Comparison of ENCODE assay signal across 1 cellular context in genomic region chr1:3536395-3536794, GRCh38.
TF ChIP-seq lines count a peak whose summit lies in the region.

No MANE protein-coding gene starts in this region.

TF ChIP-seq in HepG2, 621 proteins besides CTCF, POLR2A, EP300 and RAD21:
- TF ChIP-seq, protein P1, sequence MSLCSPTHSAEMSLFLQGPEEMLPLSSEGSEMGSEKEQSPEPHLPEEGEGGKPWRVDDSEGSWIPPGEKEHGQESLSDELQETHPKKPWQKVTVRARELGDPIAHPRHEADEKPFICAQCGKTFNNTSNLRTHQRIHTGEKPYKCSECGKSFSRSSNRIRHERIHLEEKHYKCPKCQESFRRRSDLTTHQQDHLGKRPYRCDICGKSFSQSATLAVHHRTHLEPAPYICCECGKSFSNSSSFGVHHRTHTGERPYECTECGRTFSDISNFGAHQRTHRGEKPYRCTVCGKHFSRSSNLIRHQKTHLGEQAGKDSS (CRISPR knock-in tag; IDR thresholded peaks at IDR 0.05; ENCODE audit: borderline replicate concordance, low read depth), result no peak
- peak; percentile 75 for TF ChIP-seq AGO2 (optimal IDR thresholded peaks at IDR 0.05; ENCODE audit: low read depth, low read length)
- TF ChIP-seq IRX3 (CRISPR knock-in tag; IDR thresholded peaks at IDR 0.05; ENCODE audit: borderline replicate concordance, low read depth), result no peak
- peak; percentile 63 for TF ChIP-seq POLR2G (IDR thresholded peaks at IDR 0.05; ENCODE audit: low read depth, low read length)
- peak; percentile 94 for TF ChIP-seq AGO1 (IDR thresholded peaks at IDR 0.05; ENCODE audit: low read depth, low read length, poor library complexity, severe bottlenecking)
- peak; percentile 25 for TF ChIP-seq HNRNPH1 (optimal IDR thresholded peaks at IDR 0.05; ENCODE audit: low read depth, low read length)
- TF ChIP-seq RBM22 (optimal IDR thresholded peaks at IDR 0.05; ENCODE audit: low read length), result peak; percentile 98
TF ChIP-seq in HepG2: peak in this region for 5.
